2 cellular contexts compared by ENCODE assay signal in genomic region chr1:225774276-225775147, GRCh38.
TF ChIP-seq lines count a peak whose summit lies in the region.

No MANE protein-coding gene starts in this region.

TF ChIP-seq in A549, 52 proteins besides CTCF, POLR2A, EP300 and RAD21 (continued from another document):
- no peak for TF ChIP-seq CBX8 (IDR thresholded peaks at IDR 0.05)
- no peak for TF ChIP-seq NPAS2 (CRISPR knock-in tag; IDR thresholded peaks at IDR 0.05; ENCODE audit: borderline replicate concordance)
- no peak for TF ChIP-seq MYC (IDR thresholded peaks at IDR 0.05; ENCODE audit: borderline replicate concordance, low read length)
TF ChIP-seq in A549: peak in this region for 0.

TF ChIP-seq in HEK293, 187 proteins besides CTCF, POLR2A, EP300 and RAD21 (continued from another document):
- TF ChIP-seq ZSCAN5A (tag by site-specific recombination; IDR thresholded peaks at IDR 0.05) (peak; percentile 97), EGR2 (tag by site-specific recombination; IDR thresholded peaks at IDR 0.05; ENCODE audit: low read depth) (0 out of 2 replicates have a peak, but pooled peaks have one; percentile 31), ZFHX2 (tag by site-specific recombination; conservative IDR thresholded peaks at IDR 0.05) (peak; percentile 34; the same call in 1 of the 2 replicates), ZNF658 (tag by site-specific recombination; IDR thresholded peaks at IDR 0.05) (no peak)
